In genomic region chr15:70614221-70614620, GRCh38 we compare ENCODE assay signal across 27 cellular contexts.
DNase-seq lines count a peak whose midpoint lies in the region; ATAC-seq, FAIRE-seq and TF ChIP-seq lines count a peak whose summit lies in the region.
"Had no signal": no experiment of that assay in that cellular context is flagged by ENCODE, and none has a peak within 500 bp of the region (broad histone marks: within the 10 kb centered on the region; RNA-seq: fewer than 3 reads in every experiment).

No MANE protein-coding gene starts in this region.

- no peak for ATAC-seq in activated T-cell treated with anti-CD3 and anti-CD28 coated beads, Interleukin-2, amount 50 U/mL, for 72 hours (replicated peaks in 1 of 2)
- ATAC-seq: GM12878 had no signal

- TF ChIP-seq CTCF in esophagus muscularis mucosa (IDR thresholded peaks at IDR 0.05) = no peak

- no peaks in the 10 kb centered on the region for H3K4me1 ChIP-seq in esophagus muscularis mucosa
- H3K4me1 ChIP-seq: BE2C, BLaER1 had no signal

- H3K36me3 Mint-ChIP-seq in activated T-cell treated with anti-CD3 and anti-CD28 coated beads, Interleukin-2, amount 50 U/mL, for 72 hours (ENCODE audit: insufficient read depth in 2 of 2) = no peaks in the 10 kb centered on the region
- H3K36me3 Mint-ChIP-seq in activated CD4-positive, alpha-beta memory T cell treated with anti-CD3 and anti-CD28 coated beads, Interleukin-2, amount 10 ng/mL, durations not matched to agents 7 days and 5 days (ENCODE audit: low read depth) = no peaks in the 10 kb centered on the region
- H3K36me3 Mint-ChIP-seq: CD14-positive monocyte; CD4-positive, alpha-beta memory T cell; CD4-positive, CD25-positive, alpha-beta regulatory T cell had no signal

- no peaks in the 10 kb centered on the region for H3K27me3 ChIP-seq in esophagus muscularis mucosa
- H3K27me3 ChIP-seq: BE2C, BLaER1 had no signal

- H3K27ac ChIP-seq in esophagus muscularis mucosa (replicated peaks in 1 of 4) = no peak overlapping the region
- H3K27ac ChIP-seq: BLaER1 had no signal

- no peaks in the 10 kb centered on the region for H3K9me3 Mint-ChIP-seq in activated T-cell treated with anti-CD3 and anti-CD28 coated beads, Interleukin-2, amount 50 U/mL, for 72 hours
- no peaks in the 10 kb centered on the region for H3K9me3 Mint-ChIP-seq in activated CD4-positive, alpha-beta memory T cell treated with anti-CD3 and anti-CD28 coated beads, Interleukin-2, amount 10 ng/mL, durations not matched to agents 7 days and 5 days
- H3K9me3 Mint-ChIP-seq: CD8-positive, alpha-beta memory T cell had no signal

- H3K36me3 ChIP-seq in esophagus muscularis mucosa = no peaks in the 10 kb centered on the region
- H3K36me3 ChIP-seq: BE2C, BLaER1 had no signal

- no peaks in the 10 kb centered on the region for H3K4me1 Mint-ChIP-seq in activated T-cell treated with anti-CD3 and anti-CD28 coated beads, Interleukin-2, amount 50 U/mL, for 72 hours (ENCODE audit: low read depth)
- no peaks in the 10 kb centered on the region for H3K4me1 Mint-ChIP-seq in activated CD4-positive, alpha-beta memory T cell treated with anti-CD3 and anti-CD28 coated beads, Interleukin-2, amount 10 ng/mL, durations not matched to agents 7 days and 5 days
- H3K4me1 Mint-ChIP-seq: CD14-positive monocyte; CD4-positive, alpha-beta memory T cell; CD8-positive, alpha-beta memory T cell had no signal

- no peak overlapping the region for H3K4me3 Mint-ChIP-seq in activated T-cell treated with anti-CD3 and anti-CD28 coated beads, Interleukin-2, amount 50 U/mL, for 72 hours
- H3K4me3 Mint-ChIP-seq in activated CD4-positive, alpha-beta memory T cell treated with anti-CD3 and anti-CD28 coated beads, Interleukin-2, amount 10 ng/mL, durations not matched to agents 7 days and 5 days = no peak overlapping the region
- H3K4me3 Mint-ChIP-seq: CD14-positive monocyte; CD4-positive, CD25-positive, alpha-beta regulatory T cell; CD8-positive, alpha-beta memory T cell had no signal

- H3K4me3 ChIP-seq in esophagus muscularis mucosa = no peak overlapping the region
- H3K4me3 ChIP-seq: BLaER1, GM12878 had no signal

- DNase-seq in activated T-cell treated with anti-CD3 and anti-CD28 coated beads, Interleukin-2, amount 50 U/mL, for 72 hours = no peak
- DNase-seq in activated T-cell treated with anti-CD3 and anti-CD28 coated beads, Interleukin-2, amount 50 U/mL, for 48 hours = no peak
- DNase-seq in esophagus muscularis mucosa (ENCODE audit: extremely low spot score) (peak; percentile 60), urothelium cell line (ENCODE audit: low spot score) (no peak)
- DNase-seq in activated CD4-positive, alpha-beta memory T cell treated with anti-CD3 and anti-CD28 coated beads, Interleukin-2, amount 10 ng/mL, durations not matched to agents 7 days and 5 days = no peak
- DNase-seq in activated CD4-positive, CD25-positive, alpha-beta regulatory T cell (lab: John Stamatoyannopoulos, UW) = no peak
- DNase-seq: 8988T; ACHN; BE2C; C1 segment of cervical spinal cord; CD4-positive, alpha-beta memory T cell; CD4-positive, CD25-positive, alpha-beta regulatory T cell; CD8-positive, alpha-beta memory T cell; COR-L47; DMS 273 treated with DMSO at 0.1 percent for 48 hours; DMS153; DMS53; DMS79; DND-41; EL; GDM1 had no signal

- peak overlapping the region; percentile 9 for H3K27ac Mint-ChIP-seq in activated T-cell treated with anti-CD3 and anti-CD28 coated beads, Interleukin-2, amount 50 U/mL, for 72 hours
- no peak overlapping the region for H3K27ac Mint-ChIP-seq in activated CD4-positive, alpha-beta memory T cell treated with anti-CD3 and anti-CD28 coated beads, Interleukin-2, amount 10 ng/mL, durations not matched to agents 7 days and 5 days
- H3K27ac Mint-ChIP-seq: CD14-positive monocyte; CD4-positive, alpha-beta memory T cell; CD4-positive, CD25-positive, alpha-beta regulatory T cell had no signal

- POLR2A ChIA-PET in activated CD4-positive, alpha-beta memory T cell treated with anti-CD3 and anti-CD28 coated beads, Interleukin-2, amount 10 ng/mL, durations not matched to agents 7 days and 5 days (lab: Charles Lee) = no interaction called here

- no peak for TF ChIP-seq POLR2A in esophagus muscularis mucosa (IDR thresholded peaks at IDR 0.05; ENCODE audit: low read depth)

- no peaks in the 10 kb centered on the region for H3K9me3 ChIP-seq in esophagus muscularis mucosa
- H3K9me3 ChIP-seq: BE2C had no signal

- intact Hi-C loops in esophagus muscularis mucosa (cut with DNase I) = no loop called here

- WGBS in esophagus muscularis mucosa = 100% methylated on average over 3 of the region's 3 CpGs

- FAIRE-seq in urothelium cell line (lab: Jason Lieb, UNC) = peak; percentile 20
- FAIRE-seq: A204.1, GM12878, GM12892, GM18507 had no signal

- no peak for TF ChIP-seq EP300 in esophagus muscularis mucosa (IDR thresholded peaks at IDR 0.05)

- CTCF ChIA-PET in activated CD4-positive, alpha-beta memory T cell treated with anti-CD3 and anti-CD28 coated beads, Interleukin-2, amount 10 ng/mL, durations not matched to agents 7 days and 5 days (lab: Charles Lee) = no interaction called here

- H3K27me3 Mint-ChIP-seq in activated T-cell treated with anti-CD3 and anti-CD28 coated beads, Interleukin-2, amount 50 U/mL, for 72 hours (ENCODE audit: low read depth) = peaks cover 15% of the 10 kb centered on the region
- H3K27me3 Mint-ChIP-seq in activated CD4-positive, alpha-beta memory T cell treated with anti-CD3 and anti-CD28 coated beads, Interleukin-2, amount 10 ng/mL, durations not matched to agents 7 days and 5 days = peaks cover 19% of the 10 kb centered on the region
- H3K27me3 Mint-ChIP-seq: CD4-positive, CD25-positive, alpha-beta regulatory T cell had no signal
